Comparison of ENCODE assay signal across 13 cellular contexts in genomic region chr7:57305192-57305748, GRCh38.
DNase-seq lines count a peak whose midpoint lies in the region; ATAC-seq, FAIRE-seq and TF ChIP-seq lines count a peak whose summit lies in the region.
"Had no signal": no experiment of that assay in that cellular context is flagged by ENCODE, and none has a peak within 500 bp of the region (broad histone marks: within the 10 kb centered on the region; RNA-seq: fewer than 3 reads in every experiment).

No MANE protein-coding gene starts in this region.

- CTCF ChIA-PET in activated CD4-positive, alpha-beta memory T cell treated with anti-CD3 and anti-CD28 coated beads, Interleukin-2, amount 10 ng/mL, durations not matched to agents 7 days and 5 days (lab: Charles Lee): no interaction called here

- TF ChIP-seq CTCF in LNCAP (IDR thresholded peaks at IDR 0.05) (peak; percentile 27; the same call in 1 of the 2 replicates), pancreas (IDR thresholded peaks at IDR 0.05) (no peak)

- no peak for FAIRE-seq in pancreas (lab: Jason Lieb, UNC)
- FAIRE-seq: A204.1 had no signal

- no peaks in the 10 kb centered on the region for H3K27me3 ChIP-seq in pancreas

- peaks cover 14% of the 10 kb centered on the region for H3K9me3 Mint-ChIP-seq in central memory CD8-positive, alpha-beta T cell
- H3K9me3 Mint-ChIP-seq in activated CD4-positive, alpha-beta memory T cell treated with anti-CD3 and anti-CD28 coated beads, Interleukin-2, amount 10 ng/mL, durations not matched to agents 7 days and 5 days: peaks cover 37% of the 10 kb centered on the region

- intact Hi-C loops in pancreas (cut with DNase I): no loop called here

- H3K27me3 Mint-ChIP-seq in central memory CD8-positive, alpha-beta T cell: no peaks in the 10 kb centered on the region
- H3K27me3 Mint-ChIP-seq in activated CD4-positive, alpha-beta memory T cell treated with anti-CD3 and anti-CD28 coated beads, Interleukin-2, amount 10 ng/mL, durations not matched to agents 7 days and 5 days: no peaks in the 10 kb centered on the region

- DNase-seq in NCI-H1417 (lab: John Stamatoyannopoulos, UW) (peak in 2 of 3 experiments; percentile 10 to 26), NCI-H1417 treated with DMSO at 0.1 percent for 48 hours (lab: John Stamatoyannopoulos, UW) (no peak), pancreas (no peak), NCI-H187 treated with DMSO at 0.1 percent for 48 hours (lab: John Stamatoyannopoulos, UW) (no peak)
- no peak for DNase-seq in central memory CD8-positive, alpha-beta T cell (ENCODE audit: low spot score in 2 of 2)
- DNase-seq in activated CD4-positive, alpha-beta memory T cell treated with anti-CD3 and anti-CD28 coated beads, Interleukin-2, amount 10 ng/mL, durations not matched to agents 7 days and 5 days: no peak
- DNase-seq: DMS79 treated with DMSO at 0.1 percent for 48 hours, NCI-H526 treated with DMSO at 0.1 percent for 48 hours had no signal

- no peak overlapping the region for H3K4me3 Mint-ChIP-seq in central memory CD8-positive, alpha-beta T cell
- H3K4me3 Mint-ChIP-seq in activated CD4-positive, alpha-beta memory T cell treated with anti-CD3 and anti-CD28 coated beads, Interleukin-2, amount 10 ng/mL, durations not matched to agents 7 days and 5 days: no peak overlapping the region
- H3K4me3 Mint-ChIP-seq: T-helper 1 cell treated with Interleukin-12 subunit alpha and Interleukin-12 subunit beta and Interleukin-4 antibody, amounts not matched to agents 30 μg/mL and 1 μg/mL, for 36 hours had no signal

- no peaks in the 10 kb centered on the region for H3K36me3 Mint-ChIP-seq in central memory CD8-positive, alpha-beta T cell (ENCODE audit: insufficient read depth)
- no peaks in the 10 kb centered on the region for H3K36me3 Mint-ChIP-seq in activated CD4-positive, alpha-beta memory T cell treated with anti-CD3 and anti-CD28 coated beads, Interleukin-2, amount 10 ng/mL, durations not matched to agents 7 days and 5 days (ENCODE audit: low read depth)

- POLR2A ChIA-PET in activated CD4-positive, alpha-beta memory T cell treated with anti-CD3 and anti-CD28 coated beads, Interleukin-2, amount 10 ng/mL, durations not matched to agents 7 days and 5 days (lab: Charles Lee): no interaction called here

- H3K27ac ChIP-seq in pancreas: no peak overlapping the region

- no peaks in the 10 kb centered on the region for H3K4me1 Mint-ChIP-seq in central memory CD8-positive, alpha-beta T cell
- no peaks in the 10 kb centered on the region for H3K4me1 Mint-ChIP-seq in activated CD4-positive, alpha-beta memory T cell treated with anti-CD3 and anti-CD28 coated beads, Interleukin-2, amount 10 ng/mL, durations not matched to agents 7 days and 5 days

- no peaks in the 10 kb centered on the region for H3K4me1 ChIP-seq in pancreas
- H3K4me1 ChIP-seq: HAP-1 had no signal

- no peaks in the 10 kb centered on the region for H3K36me3 ChIP-seq in pancreas
- H3K36me3 ChIP-seq: HAP-1 had no signal

- no peak overlapping the region for H3K27ac Mint-ChIP-seq in central memory CD8-positive, alpha-beta T cell (ENCODE audit: low read depth)
- H3K27ac Mint-ChIP-seq in activated CD4-positive, alpha-beta memory T cell treated with anti-CD3 and anti-CD28 coated beads, Interleukin-2, amount 10 ng/mL, durations not matched to agents 7 days and 5 days: no peak overlapping the region
- H3K27ac Mint-ChIP-seq: T-helper 1 cell treated with Interleukin-12 subunit alpha and Interleukin-12 subunit beta and Interleukin-4 antibody, amounts not matched to agents 30 μg/mL and 1 μg/mL, for 36 hours had no signal

- 39 to 40% methylated on average over 17 of the region's 17 CpGs for WGBS in pancreas, 2 donors

- ATAC-seq in central memory CD8-positive, alpha-beta T cell (replicated peaks; ENCODE audit: extremely low read depth, poor library complexity, severe bottlenecking): peak; percentile 49
- ATAC-seq in pancreas: peak in 3 of 4 donors; percentile 35 to 75 (median 49)
- ATAC-seq in HG02885 (IDR thresholded peaks at IDR 0.05; ENCODE audit: poor library complexity, unreplicated experiment): no peak

- H3K9me3 ChIP-seq in pancreas: no peaks in the 10 kb centered on the region
- H3K9me3 ChIP-seq: HAP-1 had no signal

- H3K4me3 ChIP-seq in pancreas: no peak overlapping the region
- H3K4me3 ChIP-seq: HAP-1 had no signal

Comparison
In these comparisons a context has a peak if more than half of its experiments do, and no peak if none do; other contexts are left out.
1. DNase-seq: peak in NCI-H1417 (2 of 3); none in NCI-H1417 treated with DMSO at 0.1 percent for 48 hours (single experiment), central memory CD8-positive, alpha-beta T cell (0 of 2), pancreas (0 of 6), activated CD4-positive, alpha-beta memory T cell treated with anti-CD3 and anti-CD28 coated beads, Interleukin-2, amount 10 ng/mL, durations not matched to agents 7 days and 5 days (single experiment) and NCI-H187 treated with DMSO at 0.1 percent for 48 hours (single experiment).